ENCODE assay signal across 19 cellular contexts in genomic region chr2:128724994-128725393, GRCh38.
DNase-seq lines count a peak whose midpoint lies in the region; ATAC-seq and TF ChIP-seq lines count a peak whose summit lies in the region.
"Had no signal": no experiment of that assay in that cellular context is flagged by ENCODE, and none has a peak within 500 bp of the region (broad histone marks: within the 10 kb centered on the region; RNA-seq: fewer than 3 reads in every experiment).

No MANE protein-coding gene starts in this region.

- no peak for TF ChIP-seq EP300 in esophagus muscularis mucosa (IDR thresholded peaks at IDR 0.05)

- H3K27ac ChIP-seq in KOPT-K1 (ENCODE audit: low read depth, low read length, poor library complexity, severe bottlenecking) (peak overlapping the region; percentile 100), esophagus muscularis mucosa (replicated peaks in 1 of 4) (no peak overlapping the region), psoas muscle (no peak overlapping the region)
- H3K27ac ChIP-seq: 22Rv1, BLaER1, C4-2B, GM23248 had no signal

- no peak overlapping the region for H3K4me3 Mint-ChIP-seq in activated CD4-positive, alpha-beta T cell treated with anti-CD3 and anti-CD28 coated beads, Interleukin-2, amount 10 ng/mL, durations not matched to agents 24 days and 14 days
- H3K4me3 Mint-ChIP-seq: B cell; CD8-positive, alpha-beta T cell had no signal

- DNase-seq in activated CD4-positive, alpha-beta T cell treated with anti-CD3 and anti-CD28 coated beads, Interleukin-2, amount 10 ng/mL, durations not matched to agents 24 days and 14 days = peak; percentile 33
- DNase-seq in activated CD4-positive, alpha-beta T cell treated with anti-CD3 and anti-CD28 coated beads for 4 hours = no peak
- DNase-seq in esophagus muscularis mucosa (ENCODE audit: extremely low spot score) (peak; percentile 85), psoas muscle (no peak)
- DNase-seq: Caco-2; CD4-positive, CD25-positive, alpha-beta regulatory T cell; CD8-positive, alpha-beta T cell; DMS153; EL; GF-D8; GM23248; H7; HCEC 1CT had no signal

- WGBS in esophagus muscularis mucosa = 91% methylated on average over 7 of the region's 7 CpGs
- WGBS in psoas muscle, 3 donors = 90 to 95% (median 91%) methylated on average over 7 of the region's 7 CpGs

- H3K9me3 Mint-ChIP-seq in activated CD4-positive, alpha-beta T cell treated with anti-CD3 and anti-CD28 coated beads, Interleukin-2, amount 10 ng/mL, durations not matched to agents 24 days and 14 days = no peaks in the 10 kb centered on the region

- H3K4me1 ChIP-seq in esophagus muscularis mucosa = no peaks in the 10 kb centered on the region
- no peaks in the 10 kb centered on the region for H3K4me1 ChIP-seq in psoas muscle
- H3K4me1 ChIP-seq: Caco-2 had no signal

- no peak for TF ChIP-seq CTCF in esophagus muscularis mucosa (IDR thresholded peaks at IDR 0.05)
- TF ChIP-seq CTCF in psoas muscle (IDR thresholded peaks at IDR 0.05) = no peak

- peaks cover 17% of the 10 kb centered on the region for H3K4me1 Mint-ChIP-seq in activated CD4-positive, alpha-beta T cell treated with anti-CD3 and anti-CD28 coated beads, Interleukin-2, amount 10 ng/mL, durations not matched to agents 24 days and 14 days
- H3K4me1 Mint-ChIP-seq: B cell; CD4-positive, CD25-positive, alpha-beta regulatory T cell had no signal

- no peaks in the 10 kb centered on the region for H3K27me3 ChIP-seq in esophagus muscularis mucosa
- no peaks in the 10 kb centered on the region for H3K27me3 ChIP-seq in psoas muscle (ENCODE audit: insufficient read depth in 3 of 3, low read length in 2 of 3)
- H3K27me3 ChIP-seq: BLaER1 had no signal

- H3K36me3 Mint-ChIP-seq in activated CD4-positive, alpha-beta T cell treated with anti-CD3 and anti-CD28 coated beads, Interleukin-2, amount 10 ng/mL, durations not matched to agents 24 days and 14 days (ENCODE audit: low read depth) = no peaks in the 10 kb centered on the region
- H3K36me3 Mint-ChIP-seq: CD4-positive, CD25-positive, alpha-beta regulatory T cell; CD8-positive, alpha-beta T cell had no signal

- intact Hi-C loops in activated CD4-positive, alpha-beta T cell treated with anti-CD3 and anti-CD28 coated beads, Interleukin-2, amount 10 ng/mL, durations not matched to agents 24 days and 14 days (cut with micrococcal nuclease) = loop anchor here (5.0 kb wide), 1 partner anchor 103 kb away; no protein-coding TSS in a partner anchor
- intact Hi-C loops in esophagus muscularis mucosa (cut with DNase I) = no loop called here
- intact Hi-C loops in psoas muscle (cut with DNase I) = no loop called here

- H3K27me3 Mint-ChIP-seq in activated CD4-positive, alpha-beta T cell treated with anti-CD3 and anti-CD28 coated beads, Interleukin-2, amount 10 ng/mL, durations not matched to agents 24 days and 14 days = peaks cover 12% of the 10 kb centered on the region
- H3K27me3 Mint-ChIP-seq: B cell had no signal

- TF ChIP-seq POLR2A in esophagus muscularis mucosa (IDR thresholded peaks at IDR 0.05; ENCODE audit: low read depth) = no peak

- ATAC-seq in psoas muscle (no peak), GM18519 (IDR thresholded peaks at IDR 0.05; ENCODE audit: low FRiP score, unreplicated experiment) (no peak)
- ATAC-seq: CD8-positive, alpha-beta T cell had no signal

- H3K4me3 ChIP-seq in esophagus muscularis mucosa (no peak overlapping the region), psoas muscle (no peak overlapping the region)
- H3K4me3 ChIP-seq: BLaER1, GM23248 had no signal

- H3K36me3 ChIP-seq in KOPT-K1 (ENCODE audit: insufficient read depth, low read length) = no peaks in the 10 kb centered on the region
- no peaks in the 10 kb centered on the region for H3K36me3 ChIP-seq in esophagus muscularis mucosa
- H3K36me3 ChIP-seq in psoas muscle (ENCODE audit: insufficient read depth in 1 of 2, low read depth in 1 of 2) = no peaks in the 10 kb centered on the region
- H3K36me3 ChIP-seq: BLaER1 had no signal

- no peak overlapping the region for H3K27ac Mint-ChIP-seq in activated CD4-positive, alpha-beta T cell treated with anti-CD3 and anti-CD28 coated beads, Interleukin-2, amount 10 ng/mL, durations not matched to agents 24 days and 14 days
- H3K27ac Mint-ChIP-seq: B cell; CD4-positive, CD25-positive, alpha-beta regulatory T cell; CD8-positive, alpha-beta T cell had no signal

- H3K9me3 ChIP-seq in KOPT-K1 (ENCODE audit: insufficient read depth, low read length, poor library complexity, severe bottlenecking) = peaks cover 2% of the 10 kb centered on the region
- H3K9me3 ChIP-seq in esophagus muscularis mucosa = no peaks in the 10 kb centered on the region
- peaks cover 13% of the 10 kb centered on the region for H3K9me3 ChIP-seq in psoas muscle

Comparison
In these comparisons a context has a peak if more than half of its experiments do, and no peak if none do; other contexts are left out.
1. DNase-seq: peak in activated CD4-positive, alpha-beta T cell treated with anti-CD3 and anti-CD28 coated beads, Interleukin-2, amount 10 ng/mL, durations not matched to agents 24 days and 14 days (single experiment) and esophagus muscularis mucosa (single experiment); none in activated CD4-positive, alpha-beta T cell treated with anti-CD3 and anti-CD28 coated beads for 4 hours (0 of 2) and psoas muscle (0 of 2).